ENCODE assay signal across 23 cellular contexts in genomic region chr1:205118810-205119209, GRCh38. TPM values are rescaled to one million over a fixed set of nuclear protein-coding genes. Genes with fewer than 3 reads are reported as not detected.
A peak's percentile ranks its signal among the peaks of the same experiment; 100 is the strongest.
DNase-seq lines count a peak whose midpoint lies in the region; ATAC-seq and TF ChIP-seq lines count a peak whose summit lies in the region.
"Had no signal": no experiment of that assay in that cellular context is flagged by ENCODE, and none has a peak within 500 bp of the region (broad histone marks: within the 10 kb centered on the region; RNA-seq: fewer than 3 reads in every experiment).

No MANE protein-coding gene starts in this region.

- WGBS in suprapubic skin: 78% methylated on average over 2 of the region's 2 CpGs

- no peak for TF ChIP-seq EP300 in suprapubic skin (IDR thresholded peaks at IDR 0.05)

- peak overlapping the region in 1 of 2 donors; percentile 35 for H3K4me3 Mint-ChIP-seq in activated T-cell treated with anti-CD3 and anti-CD28 coated beads, Interleukin-2, amount 50 U/mL, for 72 hours
- peak overlapping the region; percentile 28 for H3K4me3 Mint-ChIP-seq in T-helper 2 cell treated with Interferon-gamma antibody and Interleukin-4, amounts not matched to agents 5 μg/mL and 100 μg/mL, for 36 hours
- no peak overlapping the region for H3K4me3 Mint-ChIP-seq in dendritic cell treated with granulocyte-macrophage colony-stimulating factor and Interleukin-4, amounts not matched to agents 40 ng/mL and 50 ng/mL, for 4 days
- H3K4me3 Mint-ChIP-seq in stimulated activated effector memory CD8-positive, alpha-beta T cell treated with anti-CD3 and anti-CD28 coated beads, Interleukin-12 subunit alpha, Interleukin-12 subunit beta, amount 100 ng/mL, for 72 hours: no peak overlapping the region
- H3K4me3 Mint-ChIP-seq: activated T-helper 1 cell treated with anti-CD3 and anti-CD28 coated beads, Interleukin-12 subunit alpha, Interleukin-12 subunit beta, Interleukin-2, Interleukin-4 antibody, amounts not matched to agents 30 ng/mL and 10 ng/mL and 1 ng/mL, durations not matched to agents 14 hours and 24 hours and 36 hours; memory B cell had no signal

- H3K27ac ChIP-seq in suprapubic skin: no peak overlapping the region
- H3K27ac ChIP-seq: gastrocnemius medialis, prostate gland had no signal

- H3K27ac Mint-ChIP-seq in activated T-cell treated with anti-CD3 and anti-CD28 coated beads, Interleukin-2, amount 50 U/mL, for 72 hours: peak overlapping the region; percentile 74
- H3K27ac Mint-ChIP-seq in T-helper 2 cell treated with Interferon-gamma antibody and Interleukin-4, amounts not matched to agents 5 μg/mL and 100 μg/mL, for 36 hours: no peak overlapping the region
- peak overlapping the region; percentile 64 for H3K27ac Mint-ChIP-seq in dendritic cell treated with granulocyte-macrophage colony-stimulating factor and Interleukin-4, amounts not matched to agents 40 ng/mL and 50 ng/mL, for 4 days
- H3K27ac Mint-ChIP-seq in stimulated activated effector memory CD8-positive, alpha-beta T cell treated with anti-CD3 and anti-CD28 coated beads, Interleukin-12 subunit alpha, Interleukin-12 subunit beta, amount 100 ng/mL, for 72 hours: peak overlapping the region; percentile 100
- H3K27ac Mint-ChIP-seq: activated T-helper 1 cell treated with anti-CD3 and anti-CD28 coated beads, Interleukin-12 subunit alpha, Interleukin-12 subunit beta, Interleukin-2, Interleukin-4 antibody, amounts not matched to agents 30 ng/mL and 10 ng/mL and 1 ng/mL, durations not matched to agents 14 hours and 24 hours and 36 hours had no signal

- H3K4me1 Mint-ChIP-seq in activated T-cell treated with anti-CD3 and anti-CD28 coated beads, Interleukin-2, amount 50 U/mL, for 72 hours (ENCODE audit: low read depth): peaks cover 35% of the 10 kb centered on the region
- peaks cover 24% of the 10 kb centered on the region for H3K4me1 Mint-ChIP-seq in T-helper 2 cell treated with Interferon-gamma antibody and Interleukin-4, amounts not matched to agents 5 μg/mL and 100 μg/mL, for 36 hours (ENCODE audit: low read depth)
- peaks cover 32% of the 10 kb centered on the region for H3K4me1 Mint-ChIP-seq in dendritic cell treated with granulocyte-macrophage colony-stimulating factor and Interleukin-4, amounts not matched to agents 40 ng/mL and 50 ng/mL, for 4 days (ENCODE audit: low read depth)
- peaks cover 45% of the 10 kb centered on the region for H3K4me1 Mint-ChIP-seq in stimulated activated effector memory CD8-positive, alpha-beta T cell treated with anti-CD3 and anti-CD28 coated beads, Interleukin-12 subunit alpha, Interleukin-12 subunit beta, amount 100 ng/mL, for 72 hours

- peaks cover 32% of the 10 kb centered on the region for H3K4me1 ChIP-seq in suprapubic skin

- no peak for DNase-seq in activated T-cell treated with anti-CD3 and anti-CD28 coated beads, Interleukin-2, amount 50 U/mL, for 72 hours
- no peak for DNase-seq in activated T-cell treated with anti-CD3 and anti-CD28 coated beads, Interleukin-2, amount 50 U/mL, for 1 hour
- DNase-seq in T-helper 2 cell treated with Interferon-gamma antibody and Interleukin-4, amounts not matched to agents 5 μg/mL and 100 μg/mL, for 36 hours (ENCODE audit: low spot score): no peak
- DNase-seq in stimulated activated effector memory CD8-positive, alpha-beta T cell treated with anti-CD3 and anti-CD28 coated beads, Interleukin-12 subunit alpha, Interleukin-12 subunit beta, amount 100 ng/mL, for 72 hours (ENCODE audit: low spot score in 2 of 2): no peak
- DNase-seq in NAMALWA (ENCODE audit: low spot score) (no peak), suprapubic skin (ENCODE audit: low spot score in 2 of 2) (no peak)
- DNase-seq: caudate nucleus; gastrocnemius medialis; hippocampal formation; MG63; NCI-H526 treated with DMSO at 0.1 percent for 48 hours; SHP77; stimulated activated CD4-positive, alpha-beta T cell treated with anti-CD3 and anti-CD28 coated beads, Interleukin-15, amount 100 ng/mL, for 24 hours; stimulated activated naive CD4-positive, alpha-beta T cell treated with Interleukin-2 at 50 U/mL for 16 hours; T1000 had no signal

- TF ChIP-seq CTCF in suprapubic skin (IDR thresholded peaks at IDR 0.05): no peak

- H3K4me3 ChIP-seq in suprapubic skin: no peak overlapping the region
- H3K4me3 ChIP-seq: gastrocnemius medialis, HAP-1, MG63, prostate gland had no signal

- H3K9me3 ChIP-seq in suprapubic skin: no peaks in the 10 kb centered on the region
- H3K9me3 ChIP-seq: gastrocnemius medialis, HAP-1, MG63, prostate gland had no signal

- H3K36me3 ChIP-seq in suprapubic skin: peaks cover 22% of the 10 kb centered on the region
- H3K36me3 ChIP-seq: prostate gland had no signal

- no peak for ATAC-seq in activated T-cell treated with anti-CD3 and anti-CD28 coated beads, Interleukin-2, amount 50 U/mL, for 72 hours (replicated peaks in 1 of 2)
- no peak for ATAC-seq in stimulated activated effector memory CD8-positive, alpha-beta T cell treated with anti-CD3 and anti-CD28 coated beads, Interleukin-12 subunit alpha, Interleukin-12 subunit beta, amount 100 ng/mL, for 72 hours
- ATAC-seq in GM21526 (IDR thresholded peaks at IDR 0.05; ENCODE audit: low FRiP score, unreplicated experiment): no peak
- ATAC-seq: activated naive CD4-positive, alpha-beta T cell treated with anti-CD3 and anti-CD28 coated beads, Interleukin-2, amount 50 U/mL, for 72 hours; gastrocnemius medialis had no signal

- no peaks in the 10 kb centered on the region for H3K27me3 Mint-ChIP-seq in activated T-cell treated with anti-CD3 and anti-CD28 coated beads, Interleukin-2, amount 50 U/mL, for 72 hours (ENCODE audit: low read depth)
- no peaks in the 10 kb centered on the region for H3K27me3 Mint-ChIP-seq in T-helper 2 cell treated with Interferon-gamma antibody and Interleukin-4, amounts not matched to agents 5 μg/mL and 100 μg/mL, for 36 hours (ENCODE audit: low read depth)
- H3K27me3 Mint-ChIP-seq in dendritic cell treated with granulocyte-macrophage colony-stimulating factor and Interleukin-4, amounts not matched to agents 40 ng/mL and 50 ng/mL, for 4 days: no peaks in the 10 kb centered on the region
- H3K27me3 Mint-ChIP-seq: IgD-negative memory B cell, memory B cell had no signal

- H3K27me3 ChIP-seq in suprapubic skin: no peaks in the 10 kb centered on the region
- H3K27me3 ChIP-seq: gastrocnemius medialis, MG63 had no signal

- no peak for TF ChIP-seq POLR2A in suprapubic skin (IDR thresholded peaks at IDR 0.05)

- no peaks in the 10 kb centered on the region for H3K9me3 Mint-ChIP-seq in activated T-cell treated with anti-CD3 and anti-CD28 coated beads, Interleukin-2, amount 50 U/mL, for 72 hours
- H3K9me3 Mint-ChIP-seq in T-helper 2 cell treated with Interferon-gamma antibody and Interleukin-4, amounts not matched to agents 5 μg/mL and 100 μg/mL, for 36 hours: no peaks in the 10 kb centered on the region
- H3K9me3 Mint-ChIP-seq in dendritic cell treated with granulocyte-macrophage colony-stimulating factor and Interleukin-4, amounts not matched to agents 40 ng/mL and 50 ng/mL, for 4 days: no peaks in the 10 kb centered on the region
- no peaks in the 10 kb centered on the region for H3K9me3 Mint-ChIP-seq in stimulated activated effector memory CD8-positive, alpha-beta T cell treated with anti-CD3 and anti-CD28 coated beads, Interleukin-12 subunit alpha, Interleukin-12 subunit beta, amount 100 ng/mL, for 72 hours
- H3K9me3 Mint-ChIP-seq: activated naive CD4-positive, alpha-beta T cell treated with anti-CD3 and anti-CD28 coated beads, Interleukin-2, amount 50 U/mL, for 72 hours; activated T-helper 1 cell treated with anti-CD3 and anti-CD28 coated beads, Interleukin-12 subunit alpha, Interleukin-12 subunit beta, Interleukin-2, Interleukin-4 antibody, amounts not matched to agents 30 ng/mL and 10 ng/mL and 1 ng/mL, durations not matched to agents 14 hours and 24 hours and 36 hours; IgD-negative memory B cell; memory B cell had no signal

- H3K36me3 Mint-ChIP-seq in activated T-cell treated with anti-CD3 and anti-CD28 coated beads, Interleukin-2, amount 50 U/mL, for 72 hours (ENCODE audit: insufficient read depth in 2 of 2): peaks cover 1 to 14% of the 10 kb centered on the region in 2 donors
- peaks cover 9% of the 10 kb centered on the region for H3K36me3 Mint-ChIP-seq in T-helper 2 cell treated with Interferon-gamma antibody and Interleukin-4, amounts not matched to agents 5 μg/mL and 100 μg/mL, for 36 hours (ENCODE audit: low read depth)
- peaks cover 58% of the 10 kb centered on the region for H3K36me3 Mint-ChIP-seq in dendritic cell treated with granulocyte-macrophage colony-stimulating factor and Interleukin-4, amounts not matched to agents 40 ng/mL and 50 ng/mL, for 4 days (ENCODE audit: low read depth)
- peaks cover 69% of the 10 kb centered on the region for H3K36me3 Mint-ChIP-seq in stimulated activated effector memory CD8-positive, alpha-beta T cell treated with anti-CD3 and anti-CD28 coated beads, Interleukin-12 subunit alpha, Interleukin-12 subunit beta, amount 100 ng/mL, for 72 hours

- intact Hi-C loops in dendritic cell treated with granulocyte-macrophage colony-stimulating factor and Interleukin-4, amounts not matched to agents 40 ng/mL and 50 ng/mL, for 4 days (cut with micrococcal nuclease): no loop called here

RNA-seq across cellular contexts. Expression of gene RBBP5, which starts 3.0 kb away (rescaled TPM):
- total RNA-seq in activated T-cell treated with anti-CD3 and anti-CD28 coated beads, Interleukin-2, amount 50 U/mL, for 72 hours: 10 to 100 TPM; 19.9 to 28.4 TPM
- total RNA-seq in suprapubic skin: 10 to 100 TPM; 12.8 to 21.5 (median 19.0) TPM

RNA-seq across cellular contexts. Expression of gene TMEM81, which starts 34.5 kb away (rescaled TPM):
- 1 to 10 TPM; 5.2 to 6.1 TPM for total RNA-seq in activated T-cell treated with anti-CD3 and anti-CD28 coated beads, Interleukin-2, amount 50 U/mL, for 72 hours
- 1 to 10 TPM in 3 of 4 donors, under 1 TPM in 1; 0.76 to 4.7 (median 2.8) TPM for total RNA-seq in suprapubic skin
